Comparison of ENCODE assay signal across 8 cellular contexts in the genomic region with DNA sequence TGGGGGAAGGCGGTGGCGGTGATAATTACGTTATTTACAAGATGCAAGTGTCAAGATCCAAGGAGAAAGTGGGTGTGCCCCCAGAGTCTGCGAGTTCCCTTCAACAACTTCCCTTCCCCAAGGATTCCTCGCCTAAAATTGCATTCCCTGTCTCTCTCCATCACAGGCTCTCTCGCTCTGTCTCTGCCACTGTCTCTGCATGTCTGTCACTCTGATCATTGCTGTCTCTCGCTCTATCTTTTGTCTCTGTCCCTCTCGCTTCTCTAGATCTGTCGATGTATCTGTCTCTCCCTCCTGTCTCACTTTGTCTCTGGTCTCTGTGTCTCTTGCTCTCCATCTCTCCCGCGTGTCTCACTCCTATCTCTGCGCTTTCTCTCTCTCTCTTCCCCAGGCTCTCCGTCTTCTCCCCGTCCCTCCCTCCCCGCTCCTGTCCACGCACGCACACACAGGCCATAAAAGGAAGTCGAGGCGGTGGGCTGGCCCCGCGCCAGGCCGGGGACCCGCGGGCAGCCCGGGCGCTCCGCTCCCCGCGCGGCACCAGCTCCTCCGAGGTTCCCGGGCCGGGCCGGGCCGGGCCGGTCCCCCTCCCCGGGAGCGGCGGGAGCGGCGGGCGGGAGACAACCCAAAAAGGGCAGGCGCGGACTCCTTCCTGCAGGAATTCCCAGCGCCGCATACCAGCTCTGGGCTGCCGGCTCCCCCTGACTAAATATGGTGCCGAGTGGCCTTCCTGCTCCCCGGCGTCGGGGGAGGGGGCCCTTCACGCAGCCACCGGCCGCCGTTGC. TPM values are rescaled to one million over a fixed set of nuclear protein-coding genes. Genes with fewer than 3 reads are reported as not detected.
DNase-seq lines count a peak whose midpoint lies in the region; ATAC-seq and TF ChIP-seq lines count a peak whose summit lies in the region.

No MANE protein-coding gene starts in this region.

- no peaks in the 10 kb centered on the region for H3K9me3 ChIP-seq in muscle layer of colon (ENCODE audit: low read length)

- CTCF ChIA-PET in HEK293T (lab: Yijun Ruan, JAX) = no interaction called here

- no peak overlapping the region for H3K27ac Mint-ChIP-seq in endothelial cell (ENCODE audit: unreplicated experiment)

- H3K9me3 Mint-ChIP-seq in endothelial cell (ENCODE audit: unreplicated experiment) = no peaks in the 10 kb centered on the region

- ATAC-seq in GM19452 (IDR thresholded peaks at IDR 0.05; ENCODE audit: unreplicated experiment) (no peak), HG03378 (IDR thresholded peaks at IDR 0.05; ENCODE audit: unreplicated experiment) (no peak)

- peak overlapping the region; percentile 98 for H3K27ac ChIP-seq in muscle layer of colon (ENCODE audit: low read depth, low read length)

- H3K27me3 ChIP-seq in muscle layer of colon (ENCODE audit: control insufficient read depth in 1 of 2, insufficient read depth in 2 of 2, low read length in 2 of 2) = peaks cover 0 to 12% of the 10 kb centered on the region in 2 donors

- POLR2A ChIA-PET in HEK293T (lab: Yijun Ruan, JAX) = interaction anchor here (1.2 kb wide), 1 partner anchor 30 kb away, joined by 4 read pairs; a partner anchor contains a TSS

- H3K4me1 Mint-ChIP-seq in endothelial cell (ENCODE audit: unreplicated experiment) = peaks cover 5% of the 10 kb centered on the region

- no peaks in the 10 kb centered on the region for H3K36me3 Mint-ChIP-seq in endothelial cell (ENCODE audit: low read depth, unreplicated experiment)

- TF ChIP-seq CTCF in AG10803 (conservative IDR thresholded peaks at IDR 0.05; ENCODE audit: low read length) = no peak
- no peak for TF ChIP-seq CTCF in endothelial cell (IDR thresholded peaks at IDR 0.05; ENCODE audit: unreplicated experiment)

- H3K4me3 ChIP-seq in AG10803 (ENCODE audit: low read length) (peak overlapping the region; percentile 60), muscle layer of colon (ENCODE audit: low read depth in 1 of 2, low read length in 2 of 2) (peak overlapping the region; percentile 79 to 88)

- peaks cover 5% of the 10 kb centered on the region for H3K27me3 Mint-ChIP-seq in endothelial cell (ENCODE audit: unreplicated experiment)

- peak; percentile 47 for DNase-seq in AG10803 (ENCODE audit: low read depth)
- DNase-seq in M059J (ENCODE audit: low read depth) = peak; percentile 29
- DNase-seq in endothelial cell (ENCODE audit: low spot score) = peak; percentile 34
- DNase-seq in HEK293T (ENCODE audit: extremely low spot score) = no peak
- no peak for DNase-seq in activated effector memory CD4-positive, alpha-beta T cell treated with Interleukin-2 at 50 U/mL for 16 hours

- H3K9ac ChIP-seq in muscle layer of colon (ENCODE audit: low read length) = peak overlapping the region; percentile 85

- peaks cover 10% of the 10 kb centered on the region for H3K36me3 ChIP-seq in muscle layer of colon (ENCODE audit: insufficient read depth, low read length)

- H3K4me3 Mint-ChIP-seq in endothelial cell (ENCODE audit: unreplicated experiment) = peak overlapping the region; percentile 87

- peaks cover 9% of the 10 kb centered on the region for H3K4me1 ChIP-seq in muscle layer of colon (ENCODE audit: insufficient read depth, low read length)

TF ChIP-seq in HEK293T, 16 proteins besides CTCF, POLR2A, EP300 and RAD21:
- TF ChIP-seq BHLHE40 (IDR thresholded peaks at IDR 0.05; ENCODE audit: borderline replicate concordance) = no peak
- no peak for TF ChIP-seq FOXK2 (IDR thresholded peaks at IDR 0.05)

RNA-seq across cellular contexts. Expression of a gene that starts 1.1 kb away (rescaled TPM):
- not detected in 2 replicates for total RNA-seq in M059J (2014; rRNA removed; shearing (Covaris generic))
- 0.51 TPM for total RNA-seq in endothelial cell (ENCODE audit: unreplicated experiment)

RNA-seq across cellular contexts. Expression of a gene that starts 30.4 kb away (rescaled TPM):
- total RNA-seq in M059J (2014; rRNA removed; shearing (Covaris generic)) = 74.6 and 116 TPM in 2 replicates
- total RNA-seq in endothelial cell (ENCODE audit: unreplicated experiment) = 16.1 TPM

Comparison
In these comparisons a context has a peak if more than half of its experiments do, and no peak if none do; other contexts are left out.
1. DNase-seq: peak in AG10803 (single experiment), M059J (single experiment) and endothelial cell (single experiment); none in HEK293T (single experiment) and activated effector memory CD4-positive, alpha-beta T cell treated with Interleukin-2 at 50 U/mL for 16 hours (single experiment).